In the genomic region with DNA sequence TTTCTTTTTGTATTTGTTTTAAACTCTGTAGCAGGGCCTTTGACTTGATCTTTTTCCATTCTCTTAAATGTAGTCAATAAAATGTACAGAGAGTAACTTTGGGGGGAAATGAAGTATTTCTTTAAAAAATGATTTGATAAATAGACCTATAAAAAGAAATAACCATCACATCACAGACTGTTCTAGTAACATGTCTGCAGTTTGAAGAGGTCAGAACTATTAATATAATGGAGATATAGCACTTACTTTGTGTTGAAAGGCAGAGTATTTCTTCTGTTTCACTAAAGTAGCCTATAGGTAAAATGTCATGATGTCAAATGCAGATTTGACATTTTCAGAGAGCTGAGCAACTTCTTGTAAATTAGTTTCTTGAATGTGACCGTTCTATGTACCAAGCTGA, we compare ENCODE assay signal across 9 cellular contexts. TPM values are rescaled to one million over a fixed set of nuclear protein-coding genes. Genes with fewer than 3 reads are reported as not detected.
"Had no signal": no experiment of that assay in that cellular context is flagged by ENCODE, and none has a peak within 500 bp of the region (broad histone marks: within the 10 kb centered on the region; RNA-seq: fewer than 3 reads in every experiment).

No MANE protein-coding gene starts in this region.

- H2AFZ ChIP-seq: GM23338 had no signal

- DNase-seq: H9, HCEC 1CT had no signal

- FAIRE-seq: H1, H54, HepG2 had no signal

- H3K4me3 ChIP-seq: GM23338 had no signal

- H3K4me2 ChIP-seq: GM23338 had no signal

- H3K27ac ChIP-seq: HL-60 had no signal

- ATAC-seq: GM23338, HepG2 had no signal

RNA-seq across cellular contexts. Expression of a gene that starts 55.7 kb away (rescaled TPM):
- total RNA-seq: GM23338, H1, H9, HepG2, HT1080 had no signal
- polyA plus RNA-seq: GM23338, H1, HepG2, IgD-negative memory B cell had no signal
